Comparison of ENCODE assay signal across 13 cellular contexts in the genomic region with DNA sequence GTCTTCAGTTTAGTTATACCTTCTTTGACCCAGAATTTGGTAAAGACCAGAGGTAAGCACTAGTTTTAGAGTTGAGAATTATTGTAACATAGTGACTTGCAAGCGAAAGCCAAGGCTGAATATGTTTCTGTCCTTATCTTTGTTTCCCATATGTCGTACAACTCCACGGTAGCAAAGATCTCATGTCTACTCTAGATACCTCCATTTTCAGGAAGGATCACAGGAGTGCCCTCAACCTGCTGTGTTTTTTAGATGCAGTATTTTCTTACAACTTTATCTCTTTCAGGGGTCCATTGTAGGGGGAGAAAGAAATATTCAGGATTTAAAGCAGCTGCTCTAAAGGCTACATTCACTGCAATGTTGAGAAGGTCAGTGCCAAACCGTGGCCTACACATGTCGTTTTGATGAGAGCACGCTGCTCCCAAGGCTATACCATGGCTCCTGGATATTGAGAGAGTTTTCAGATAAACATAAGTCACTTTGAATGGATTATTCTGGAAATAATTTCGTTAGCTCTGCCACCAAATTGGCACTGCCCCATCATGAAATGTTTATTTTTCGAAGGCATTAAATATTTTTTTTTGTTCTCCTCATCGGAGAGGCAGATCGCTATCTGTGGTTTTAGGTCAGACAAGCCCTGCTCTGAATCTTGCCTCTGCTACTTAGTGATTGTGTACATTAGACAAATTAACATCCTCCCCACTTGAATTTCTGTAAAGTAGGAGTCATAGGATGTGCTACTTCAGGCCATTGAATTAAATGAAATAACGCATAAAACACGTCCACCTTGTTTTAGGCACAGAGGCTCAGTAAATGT. TPM values are rescaled to one million over a fixed set of nuclear protein-coding genes. Genes with fewer than 3 reads are reported as not detected.
A peak's percentile ranks its signal among the peaks of the same experiment; 100 is the strongest.
DNase-seq lines count a peak whose midpoint lies in the region; ATAC-seq, FAIRE-seq and TF ChIP-seq lines count a peak whose summit lies in the region.
"Had no signal": no experiment of that assay in that cellular context is flagged by ENCODE, and none has a peak within 500 bp of the region (broad histone marks: within the 10 kb centered on the region; RNA-seq: fewer than 3 reads in every experiment).

No MANE protein-coding gene starts in this region.

- no peak for DNase-seq in activated CD4-positive, alpha-beta T cell treated with anti-CD3 and anti-CD28 coated beads for 36 hours
- no peak for DNase-seq in activated CD4-positive, alpha-beta T cell treated with anti-CD3 and anti-CD28 coated beads, Interleukin-2, amount 50 U/mL, for 1 hour
- DNase-seq in NB4 (ENCODE audit: low read depth) (peak; percentile 41), adipocyte (ENCODE audit: low read depth) (no peak), small intestine (peak; percentile 1)
- DNase-seq in stimulated activated CD4-positive, alpha-beta T cell treated with anti-CD3 and anti-CD28 coated beads, Interleukin-1b, Interleukin-23, amount 100 ng/mL, for 48 hours: no peak
- DNase-seq: hippocampal formation, NCI-H187, Right ventricle myocardium superior, upper lobe of left lung had no signal

- no peak for TF ChIP-seq CTCF in NB4 (IDR thresholded peaks at IDR 0.05; ENCODE audit: low read depth, low read length)

- H3K4me1 ChIP-seq in adipocyte (ENCODE audit: control insufficient read depth, insufficient read depth, low read length) (peaks cover 26% of the 10 kb centered on the region), small intestine (ENCODE audit: control insufficient read depth in 2 of 2, insufficient read depth in 1 of 2, low read depth in 1 of 2, low read length in 1 of 2) (peaks cover 2 to 16% of the 10 kb centered on the region in 2 donors)

- H3K27ac ChIP-seq in small intestine (ENCODE audit: low read depth in 1 of 2, low read length in 1 of 2): peak overlapping the region; percentile 48 to 100

- POLR2A ChIA-PET in activated CD4-positive, alpha-beta T cell treated with anti-CD3 and anti-CD28 coated beads for 36 hours (lab: Charles Lee): no interaction called here

- no peaks in the 10 kb centered on the region for H3K27me3 Mint-ChIP-seq in activated CD4-positive, alpha-beta T cell treated with anti-CD3 and anti-CD28 coated beads for 36 hours

- peaks cover 61% of the 10 kb centered on the region for H3K36me3 Mint-ChIP-seq in activated CD4-positive, alpha-beta T cell treated with anti-CD3 and anti-CD28 coated beads for 36 hours (ENCODE audit: low read depth)

- H3K27ac Mint-ChIP-seq in activated CD4-positive, alpha-beta T cell treated with anti-CD3 and anti-CD28 coated beads for 36 hours: peak overlapping the region; percentile 95

- H3K9ac ChIP-seq in adipocyte (ENCODE audit: low read length): no peak overlapping the region

- peaks cover 62% of the 10 kb centered on the region for H3K4me1 Mint-ChIP-seq in activated CD4-positive, alpha-beta T cell treated with anti-CD3 and anti-CD28 coated beads for 36 hours

- H3K4me3 Mint-ChIP-seq in activated CD4-positive, alpha-beta T cell treated with anti-CD3 and anti-CD28 coated beads for 36 hours: peak overlapping the region; percentile 88

- H3K9me3 ChIP-seq in adipocyte (ENCODE audit: control insufficient read depth, low read length): no peaks in the 10 kb centered on the region
- H3K9me3 ChIP-seq in small intestine (ENCODE audit: control insufficient read depth, low read depth): no peaks in the 10 kb centered on the region
- H3K9me3 ChIP-seq: upper lobe of left lung had no signal

- TF ChIP-seq POLR2A in NB4 (IDR thresholded peaks at IDR 0.05; ENCODE audit: extremely low read depth, insufficient read length): no peak

- H3K4me3 ChIP-seq in NB4 (ENCODE audit: low read depth, low read length) (peak overlapping the region; percentile 91), adipocyte (ENCODE audit: low read length) (peak overlapping the region; percentile 94), small intestine (ENCODE audit: low read depth in 1 of 2, low read length in 2 of 2) (no peak overlapping the region)
- H3K4me3 ChIP-seq: upper lobe of left lung had no signal

- CTCF ChIA-PET in activated CD4-positive, alpha-beta T cell treated with anti-CD3 and anti-CD28 coated beads for 36 hours (lab: Charles Lee): interaction anchor here (0.6 to 1.3 kb wide), 2 partner anchors 86 to 148 kb away, joined by 3 to 4 read pairs; no protein-coding TSS in a partner anchor

- WGBS in small intestine, 3 donors: 77 to 88% (median 77%) methylated on average over 12 of the region's 12 CpGs

- H3K27me3 ChIP-seq in adipocyte (replicated peaks; ENCODE audit: control insufficient read depth, insufficient read depth, low read length): no peaks in the 10 kb centered on the region
- no peaks in the 10 kb centered on the region for H3K27me3 ChIP-seq in small intestine (ENCODE audit: control insufficient read depth in 2 of 2, insufficient read depth in 2 of 2, low read length in 2 of 2)
- H3K27me3 ChIP-seq: upper lobe of left lung had no signal

- intact Hi-C loops in activated CD4-positive, alpha-beta T cell treated with anti-CD3 and anti-CD28 coated beads for 36 hours (cut with DNase I, micrococcal nuclease): loop anchor here (2.0 to 10.0 kb wide), 9 partner anchors 47 to 1896 kb away; a partner anchor contains a TSS

- ATAC-seq in activated CD4-positive, alpha-beta T cell treated with anti-CD3 and anti-CD28 coated beads for 36 hours: no peak
- no peak for ATAC-seq in GM19351 (IDR thresholded peaks at IDR 0.05; ENCODE audit: unreplicated experiment)
- no peak for ATAC-seq in HG02938 (IDR thresholded peaks at IDR 0.05; ENCODE audit: unreplicated experiment)

- no peak for FAIRE-seq in small intestine (lab: Jason Lieb, UNC)
- FAIRE-seq: colon had no signal

- no peaks in the 10 kb centered on the region for H3K9me3 Mint-ChIP-seq in activated CD4-positive, alpha-beta T cell treated with anti-CD3 and anti-CD28 coated beads for 36 hours (ENCODE audit: low read depth)

- H3K36me3 ChIP-seq in adipocyte (ENCODE audit: control insufficient read depth, insufficient read depth, low read length, severe bottlenecking) (no peaks in the 10 kb centered on the region), small intestine (ENCODE audit: control insufficient read depth in 2 of 2, insufficient read depth in 2 of 2, low read length in 2 of 2) (no peaks in the 10 kb centered on the region)
- H3K36me3 ChIP-seq: upper lobe of left lung had no signal

RNA-seq across cellular contexts. Expression of a gene that starts 2.1 kb away (rescaled TPM):
- total RNA-seq in activated CD4-positive, alpha-beta T cell treated with anti-CD3 and anti-CD28 coated beads for 36 hours: 10 to 100 TPM; 38.1 to 49.0 TPM
- 10 to 100 TPM in 1 of 3 donors, 1 to 10 TPM in 2; 3.1 to 12.6 (median 4.9) TPM for polyA plus RNA-seq in small intestine

RNA-seq across cellular contexts. Expression of a gene that starts 38.4 kb away (rescaled TPM):
- total RNA-seq in activated CD4-positive, alpha-beta T cell treated with anti-CD3 and anti-CD28 coated beads for 36 hours: 1 to 10 TPM; 2.6 to 3.3 TPM
- 1 to 10 TPM; 1.6 to 5.6 (median 4.7) TPM for polyA plus RNA-seq in small intestine

Comparison
In these comparisons a context has a peak if more than half of its experiments do, and no peak if none do; other contexts are left out.
1. DNase-seq: peak in NB4 (single experiment) and small intestine (single experiment); none in activated CD4-positive, alpha-beta T cell treated with anti-CD3 and anti-CD28 coated beads for 36 hours (single experiment), activated CD4-positive, alpha-beta T cell treated with anti-CD3 and anti-CD28 coated beads, Interleukin-2, amount 50 U/mL, for 1 hour (single experiment), adipocyte (single experiment) and stimulated activated CD4-positive, alpha-beta T cell treated with anti-CD3 and anti-CD28 coated beads, Interleukin-1b, Interleukin-23, amount 100 ng/mL, for 48 hours (single experiment).
2. H3K4me3 ChIP-seq: peak in NB4 (single experiment) and adipocyte (single experiment); none in small intestine (0 of 2).